In the genomic region with DNA sequence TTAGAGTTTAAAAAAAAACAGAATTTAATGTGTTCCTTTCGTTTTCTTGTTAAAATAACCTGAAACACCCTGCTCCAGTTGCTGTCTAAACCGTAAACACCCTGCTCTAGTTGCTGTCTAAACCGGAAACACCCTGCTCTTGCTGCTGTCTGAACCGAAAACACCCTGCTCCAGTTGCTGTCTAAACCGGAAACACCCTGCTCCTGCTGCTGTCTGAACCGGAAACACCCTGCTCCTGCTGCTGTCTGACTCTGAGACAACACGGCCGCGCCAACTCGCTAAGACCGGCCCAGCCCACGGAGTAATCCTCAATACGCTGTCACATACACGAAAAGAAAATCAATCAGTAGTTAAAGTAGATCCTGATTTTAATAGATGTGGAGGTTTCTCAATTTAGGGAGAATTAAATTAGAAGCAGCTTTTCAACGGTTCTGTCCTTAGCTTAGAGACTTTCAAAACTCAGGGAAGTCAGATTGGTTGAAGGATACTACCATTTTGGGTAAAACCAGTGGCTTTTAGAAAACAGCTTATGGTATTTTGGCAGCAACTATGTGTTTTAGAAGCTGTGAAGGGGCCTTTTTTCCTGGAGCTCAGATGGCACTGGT, we compare ENCODE assay signal across 8 cellular contexts.
DNase-seq lines count a peak whose midpoint lies in the region; ATAC-seq lines count a peak whose summit lies in the region.

No MANE protein-coding gene starts in this region.

- H3K79me2 ChIP-seq in GM23248 (ENCODE audit: insufficient read depth) = no peaks in the 10 kb centered on the region

- peak; percentile 45 for DNase-seq in EH (ENCODE audit: low read depth)
- DNase-seq in GM23248 = peak; percentile 19
- peak; percentile 2 for DNase-seq in NCI-H82 treated with DMSO at 0.1 percent for 48 hours (lab: John Stamatoyannopoulos, UW; ENCODE audit: unreplicated experiment)
- DNase-seq in left ventricle myocardium superior = peak; percentile 71
- DNase-seq in stimulated activated CD4-positive, alpha-beta T cell treated with anti-CD3 and anti-CD28 coated beads, Interleukin-2, amount 100 ng/mL, for 24 hours = peak; percentile 69 to 74
- no peak for DNase-seq in A172 (ENCODE audit: low spot score)
- no peak for DNase-seq in D341Med (ENCODE audit: low spot score)

- no peak overlapping the region for H3K4me2 ChIP-seq in GM23248 (ENCODE audit: unreplicated experiment)

- ATAC-seq in activated T-helper 17 cell treated with anti-CD3 and anti-CD28 coated beads, Interleukin-2, amount 50 U/mL, for 72 hours (replicated peaks) = peak; percentile 98
- ATAC-seq in left ventricle myocardium superior = peak; percentile 71

- H3K4me3 Mint-ChIP-seq in activated T-helper 17 cell treated with anti-CD3 and anti-CD28 coated beads, Interleukin-2, amount 50 U/mL, for 72 hours = peak overlapping the region; percentile 81

- 55 to 60% methylated on average over 15 of the region's 15 CpGs for WGBS in GM23248 (ENCODE audit: low coverage in 1 of 2, low lambda C conversion rate in 2 of 2, missing lambda C conversion rate in 2 of 2), 2 experiments

- no peaks in the 10 kb centered on the region for H3K9me2 ChIP-seq in GM23248 (ENCODE audit: insufficient read depth)

- H3K36me3 ChIP-seq in GM23248 (ENCODE audit: low read depth) = no peaks in the 10 kb centered on the region

- H3K27ac ChIP-seq in GM23248 = no peak overlapping the region

- H3K9me3 Mint-ChIP-seq in activated T-helper 17 cell treated with anti-CD3 and anti-CD28 coated beads, Interleukin-2, amount 50 U/mL, for 72 hours = no peaks in the 10 kb centered on the region

- H3F3A ChIP-seq in GM23248 (ENCODE audit: insufficient read depth) = no peaks in the 10 kb centered on the region

- peaks cover 13% of the 10 kb centered on the region for H3K4me1 Mint-ChIP-seq in activated T-helper 17 cell treated with anti-CD3 and anti-CD28 coated beads, Interleukin-2, amount 50 U/mL, for 72 hours

- H3K27me3 ChIP-seq in GM23248 (replicated peaks; ENCODE audit: insufficient read depth) = no peaks in the 10 kb centered on the region

- no peak overlapping the region for H3K4me3 ChIP-seq in GM23248

- H3K27ac Mint-ChIP-seq in activated T-helper 17 cell treated with anti-CD3 and anti-CD28 coated beads, Interleukin-2, amount 50 U/mL, for 72 hours = peak overlapping the region; percentile 93

- no peaks in the 10 kb centered on the region for H3K27me3 Mint-ChIP-seq in activated T-helper 17 cell treated with anti-CD3 and anti-CD28 coated beads, Interleukin-2, amount 50 U/mL, for 72 hours

- in situ Hi-C loops in GM23248 (cut with MboI) = no loop called here

- peak overlapping the region; percentile 19; the same call in 1 of the 2 replicates for H2AFZ ChIP-seq in GM23248

- no peaks in the 10 kb centered on the region for H4K20me1 ChIP-seq in GM23248 (ENCODE audit: insufficient read depth)

- H3K4me1 ChIP-seq in GM23248 (ENCODE audit: insufficient read depth) = no peaks in the 10 kb centered on the region

- no peak overlapping the region for H3K9ac ChIP-seq in GM23248

- no peaks in the 10 kb centered on the region for H3K36me3 Mint-ChIP-seq in activated T-helper 17 cell treated with anti-CD3 and anti-CD28 coated beads, Interleukin-2, amount 50 U/mL, for 72 hours (ENCODE audit: low read depth)

- no peaks in the 10 kb centered on the region for H3K9me3 ChIP-seq in GM23248 (ENCODE audit: low read depth)

- intact Hi-C loops in left ventricle myocardium superior (cut with micrococcal nuclease) = no loop called here

Comparison
In these comparisons a context has a peak if more than half of its experiments do, and no peak if none do; other contexts are left out.
1. DNase-seq: peak in EH (single experiment), GM23248 (single experiment), NCI-H82 treated with DMSO at 0.1 percent for 48 hours (single experiment), left ventricle myocardium superior (single experiment) and stimulated activated CD4-positive, alpha-beta T cell treated with anti-CD3 and anti-CD28 coated beads, Interleukin-2, amount 100 ng/mL, for 24 hours (2 of 2); none in A172 (single experiment) and D341Med (single experiment).